9 cellular contexts compared by ENCODE assay signal in the genomic region with DNA sequence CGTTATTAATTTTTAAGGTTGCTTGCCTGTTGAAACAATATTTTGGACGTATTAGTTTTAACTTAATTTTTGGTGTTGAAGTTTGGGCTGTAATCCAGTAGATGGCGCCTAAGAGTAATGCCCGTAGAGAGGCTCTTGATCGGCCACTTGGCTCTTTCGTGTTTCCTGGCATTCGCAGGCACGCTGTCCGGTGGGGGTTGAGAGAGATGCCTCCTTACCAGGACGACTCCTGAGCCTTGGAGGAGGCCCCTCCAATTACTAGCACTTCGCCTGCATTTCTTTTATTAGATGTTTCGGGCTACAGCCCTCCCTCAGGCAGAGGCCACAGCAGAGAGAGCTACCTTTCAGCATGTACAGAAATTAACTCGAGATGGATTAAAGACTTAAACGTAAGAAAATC. TPM values are rescaled to one million over a fixed set of nuclear protein-coding genes. Genes with fewer than 3 reads are reported as not detected.
A peak's percentile ranks its signal among the peaks of the same experiment; 100 is the strongest.
DNase-seq lines count a peak whose midpoint lies in the region; ATAC-seq, FAIRE-seq and TF ChIP-seq lines count a peak whose summit lies in the region.
"Had no signal": no experiment of that assay in that cellular context is flagged by ENCODE, and none has a peak within 500 bp of the region (broad histone marks: within the 10 kb centered on the region; RNA-seq: fewer than 3 reads in every experiment).

No MANE protein-coding gene starts in this region.

- no peaks in the 10 kb centered on the region for H3K9me3 Mint-ChIP-seq in CD8-positive, alpha-beta T cell
- H3K9me3 Mint-ChIP-seq in stimulated activated memory B cell treated with anti-CD40 and anti-IgM and Interleukin-4, amounts not matched to agents 10 μg/mL and 1 μg/mL and 100 μg/mL, for 72 hours, result no peaks in the 10 kb centered on the region

- H3K4me3 ChIP-seq in CD8-positive, alpha-beta T cell (ENCODE audit: low read depth, low read length), result no peak overlapping the region
- H3K4me3 ChIP-seq: skin epidermis had no signal

- H3K27ac ChIP-seq in CD8-positive, alpha-beta T cell (ENCODE audit: low read depth, low read length), result no peak overlapping the region
- H3K27ac ChIP-seq: skin epidermis had no signal

- no peaks in the 10 kb centered on the region for H3K36me3 Mint-ChIP-seq in CD8-positive, alpha-beta T cell
- H3K36me3 Mint-ChIP-seq in stimulated activated memory B cell treated with anti-CD40 and anti-IgM and Interleukin-4, amounts not matched to agents 10 μg/mL and 1 μg/mL and 100 μg/mL, for 72 hours, result no peaks in the 10 kb centered on the region

- no peaks in the 10 kb centered on the region for H3K4me1 ChIP-seq in CD8-positive, alpha-beta T cell (ENCODE audit: insufficient read depth, low read length)

- H3K4me3 Mint-ChIP-seq in CD8-positive, alpha-beta T cell, result peak overlapping the region; percentile 51
- H3K4me3 Mint-ChIP-seq in stimulated activated memory B cell treated with anti-CD40 and anti-IgM and Interleukin-4, amounts not matched to agents 10 μg/mL and 1 μg/mL and 100 μg/mL, for 72 hours, result peak overlapping the region; percentile 41

- no peak for ATAC-seq in CD8-positive, alpha-beta T cell
- peak; percentile 86 for ATAC-seq in GM18517 (IDR thresholded peaks at IDR 0.05; ENCODE audit: unreplicated experiment)
- peak; percentile 80 for ATAC-seq in HG02870 (IDR thresholded peaks at IDR 0.05; ENCODE audit: unreplicated experiment)
- no peak for ATAC-seq in stimulated activated memory B cell treated with anti-CD40 and anti-IgM and Interleukin-4, amounts not matched to agents 10 μg/mL and 1 μg/mL and 100 μg/mL, for 72 hours

- peak in 3 of 7 experiments; percentile 5 to 45 (median 11) for DNase-seq in CD8-positive, alpha-beta T cell
- DNase-seq in NCI-H1436 treated with DMSO at 0.1 percent for 48 hours (lab: John Stamatoyannopoulos, UW) (peak; percentile 12), UCSD-AML1 (lab: John Stamatoyannopoulos, UW; ENCODE audit: unreplicated experiment) (peak; percentile 23), frontal cortex (ENCODE audit: low spot score in 2 of 2) (peak; percentile 3 to 7), NCI-H345 treated with DMSO at 0.1 percent for 48 hours (lab: John Stamatoyannopoulos, UW; ENCODE audit: unreplicated experiment) (no peak)

- CTCF ChIA-PET in CD8-positive, alpha-beta T cell (lab: Charles Lee), result interaction anchor here (0.7 to 3.3 kb wide), 4 partner anchors 15 to 568 kb away, joined by 3 to 22 read pairs (median 3); no protein-coding TSS in a partner anchor

- no peak for FAIRE-seq in frontal cortex (lab: Jason Lieb, UNC)

- intact Hi-C loops in CD8-positive, alpha-beta T cell (cut with DNase I, micrococcal nuclease), result loop anchor here (1.0 to 10.0 kb wide), 2 partner anchors 442 to 564 kb away; no protein-coding TSS in a partner anchor

- no peaks in the 10 kb centered on the region for H3K9me3 ChIP-seq in CD8-positive, alpha-beta T cell (ENCODE audit: low read length)

- no peak overlapping the region for H3K27ac Mint-ChIP-seq in CD8-positive, alpha-beta T cell
- H3K27ac Mint-ChIP-seq in stimulated activated memory B cell treated with anti-CD40 and anti-IgM and Interleukin-4, amounts not matched to agents 10 μg/mL and 1 μg/mL and 100 μg/mL, for 72 hours, result no peak overlapping the region

- H3K4me1 Mint-ChIP-seq in CD8-positive, alpha-beta T cell (ENCODE audit: low read depth), result peaks cover 2% of the 10 kb centered on the region
- H3K4me1 Mint-ChIP-seq in stimulated activated memory B cell treated with anti-CD40 and anti-IgM and Interleukin-4, amounts not matched to agents 10 μg/mL and 1 μg/mL and 100 μg/mL, for 72 hours, result peaks cover 6% of the 10 kb centered on the region

- POLR2A ChIA-PET in CD8-positive, alpha-beta T cell (lab: Charles Lee), result no interaction called here

- peak; percentile 72 for TF ChIP-seq CTCF in CD8-positive, alpha-beta T cell (IDR thresholded peaks at IDR 0.05)

- peaks cover 12% of the 10 kb centered on the region for H3K27me3 Mint-ChIP-seq in CD8-positive, alpha-beta T cell (ENCODE audit: low read depth)
- H3K27me3 Mint-ChIP-seq in stimulated activated memory B cell treated with anti-CD40 and anti-IgM and Interleukin-4, amounts not matched to agents 10 μg/mL and 1 μg/mL and 100 μg/mL, for 72 hours, result peaks cover 27% of the 10 kb centered on the region

- no peaks in the 10 kb centered on the region for H3K27me3 ChIP-seq in CD8-positive, alpha-beta T cell (ENCODE audit: insufficient read depth, low read length)

- H3K36me3 ChIP-seq in CD8-positive, alpha-beta T cell (ENCODE audit: insufficient read depth, low read length), result no peaks in the 10 kb centered on the region

RNA-seq across cellular contexts. Expression of a gene that starts 12.0 kb away (rescaled TPM):
- not detected for total RNA-seq in CD8-positive, alpha-beta T cell
- total RNA-seq in frontal cortex, result under 0.01 TPM

RNA-seq across cellular contexts. Expression of a gene that starts 34.6 kb away (rescaled TPM):
- total RNA-seq in CD8-positive, alpha-beta T cell, result not detected
- total RNA-seq in frontal cortex, result not detected

RNA-seq across cellular contexts. Expression of a gene that starts 46.1 kb away (rescaled TPM):
- total RNA-seq in CD8-positive, alpha-beta T cell, result not detected
- under 0.01 TPM for total RNA-seq in frontal cortex

Comparison
In these comparisons a context has a peak if more than half of its experiments do, and no peak if none do; other contexts are left out.
1. ATAC-seq: peak in GM18517 (single experiment) and HG02870 (single experiment); none in CD8-positive, alpha-beta T cell (single experiment) and stimulated activated memory B cell treated with anti-CD40 and anti-IgM and Interleukin-4, amounts not matched to agents 10 μg/mL and 1 μg/mL and 100 μg/mL, for 72 hours (single experiment).